In the genomic region with DNA sequence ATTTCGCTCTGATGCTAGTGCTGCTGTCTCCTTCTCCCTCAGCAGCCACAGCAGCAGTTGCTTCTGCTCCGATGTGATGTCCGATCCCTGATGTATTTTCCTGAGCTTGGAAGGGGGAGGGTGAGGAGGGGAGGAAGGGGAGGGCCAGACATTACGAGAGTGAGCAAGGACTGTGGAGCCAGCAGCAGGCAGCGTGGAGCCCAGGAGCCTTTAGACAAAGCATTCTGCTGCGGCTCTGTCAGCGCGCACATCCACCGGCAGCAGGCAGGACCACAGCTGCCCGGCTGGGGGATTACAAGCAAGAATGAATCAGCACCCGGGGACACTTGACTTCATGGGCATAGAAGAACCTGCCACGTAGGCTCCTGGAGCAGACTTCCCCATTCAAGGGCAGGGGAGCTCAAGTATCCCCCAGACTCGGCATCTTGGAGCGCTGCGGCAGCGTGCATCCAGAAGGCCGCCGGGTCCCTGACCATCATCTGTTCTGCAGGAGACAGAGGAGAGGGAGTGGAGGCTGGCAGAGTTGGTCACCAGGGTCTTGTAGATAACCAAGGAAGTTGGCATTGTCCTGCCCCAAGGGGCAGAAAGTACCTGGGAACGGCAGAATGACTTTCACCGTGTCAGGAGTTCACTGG, we compare ENCODE assay signal across 13 cellular contexts.
DNase-seq lines count a peak whose midpoint lies in the region; ATAC-seq and TF ChIP-seq lines count a peak whose summit lies in the region.
"Had no signal": no experiment of that assay in that cellular context is flagged by ENCODE, and none has a peak within 500 bp of the region (broad histone marks: within the 10 kb centered on the region; RNA-seq: fewer than 3 reads in every experiment).

No MANE protein-coding gene starts in this region.

- H3K4me3 Mint-ChIP-seq in glutamatergic neuron (ENCODE audit: unreplicated experiment) (peak overlapping the region; percentile 92), neural crest cell (peak overlapping the region; percentile 24)
- H3K4me3 Mint-ChIP-seq: activated T-helper 17 cell treated with anti-CD3 and anti-CD28 coated beads, Interleukin-2, amount 50 U/mL, for 72 hours; nephron progenitor cell; T-helper 1 cell treated with Interleukin-12 subunit alpha and Interleukin-12 subunit beta and Interleukin-4 antibody, amounts not matched to agents 30 μg/mL and 1 μg/mL, for 36 hours had no signal

- no peak for TF ChIP-seq CTCF in OCI-LY3 (IDR thresholded peaks at IDR 0.05; ENCODE audit: low read depth, low read length)
- no peak for TF ChIP-seq CTCF in glutamatergic neuron (IDR thresholded peaks at IDR 0.05; ENCODE audit: partially characterized antibody, unreplicated experiment)
- TF ChIP-seq CTCF in neural crest cell (conservative IDR thresholded peaks at IDR 0.05): no peak

- ATAC-seq in HG03520 (IDR thresholded peaks at IDR 0.05; ENCODE audit: unreplicated experiment) (no peak), GM19328 (IDR thresholded peaks at IDR 0.05; ENCODE audit: unreplicated experiment) (no peak)
- ATAC-seq: activated T-helper 17 cell treated with anti-CD3 and anti-CD28 coated beads, Interleukin-2, amount 50 U/mL, for 72 hours had no signal

- H3K4me3 ChIP-seq in BLaER1 (no peak overlapping the region), OCI-LY3 (ENCODE audit: low read length) (no peak overlapping the region)
- H3K4me3 ChIP-seq: testis had no signal

- no peaks in the 10 kb centered on the region; the same call in 1 of the 2 replicates for H4K20me1 ChIP-seq in BLaER1
- no peaks in the 10 kb centered on the region for H4K20me1 ChIP-seq in OCI-LY3 (ENCODE audit: insufficient read depth, low read length)

- no peaks in the 10 kb centered on the region for H3K27me3 ChIP-seq in BLaER1
- H3K27me3 ChIP-seq in OCI-LY3 (ENCODE audit: low read depth, low read length): no peaks in the 10 kb centered on the region
- H3K27me3 ChIP-seq: testis had no signal

- H3K27me3 Mint-ChIP-seq in glutamatergic neuron (ENCODE audit: unreplicated experiment): peaks cover 11% of the 10 kb centered on the region
- H3K27me3 Mint-ChIP-seq in neural crest cell (ENCODE audit: low read depth): no peaks in the 10 kb centered on the region
- H3K27me3 Mint-ChIP-seq: activated T-helper 17 cell treated with anti-CD3 and anti-CD28 coated beads, Interleukin-2, amount 50 U/mL, for 72 hours had no signal

- H3K27ac Mint-ChIP-seq in glutamatergic neuron (ENCODE audit: unreplicated experiment): peak overlapping the region; percentile 90
- peak overlapping the region; percentile 24 for H3K27ac Mint-ChIP-seq in neural crest cell (ENCODE audit: unreplicated experiment)
- H3K27ac Mint-ChIP-seq: activated T-helper 17 cell treated with anti-CD3 and anti-CD28 coated beads, Interleukin-2, amount 50 U/mL, for 72 hours; T-helper 1 cell treated with Interleukin-12 subunit alpha and Interleukin-12 subunit beta and Interleukin-4 antibody, amounts not matched to agents 30 μg/mL and 1 μg/mL, for 36 hours had no signal

- no peak overlapping the region for H3K9ac ChIP-seq in BLaER1
- no peak overlapping the region for H3K9ac ChIP-seq in OCI-LY3 (ENCODE audit: low read length)

- H3K36me3 Mint-ChIP-seq in glutamatergic neuron (ENCODE audit: unreplicated experiment): no peaks in the 10 kb centered on the region
- no peaks in the 10 kb centered on the region for H3K36me3 Mint-ChIP-seq in neural crest cell (ENCODE audit: low read depth)

- DNase-seq in glutamatergic neuron (peak; percentile 80), neural crest cell (ENCODE audit: low read depth, low spot score) (no peak), NCI-H1092 treated with DMSO at 0.1 percent for 48 hours (lab: John Stamatoyannopoulos, UW) (no peak), NCI-H774 (lab: John Stamatoyannopoulos, UW) (no peak)
- DNase-seq: NCI-H446, nephron progenitor cell, testis had no signal

- H3K4me1 Mint-ChIP-seq in glutamatergic neuron (ENCODE audit: low read depth, unreplicated experiment) (peaks cover 36% of the 10 kb centered on the region), neural crest cell (peaks cover 29% of the 10 kb centered on the region)
- H3K4me1 Mint-ChIP-seq: activated T-helper 17 cell treated with anti-CD3 and anti-CD28 coated beads, Interleukin-2, amount 50 U/mL, for 72 hours had no signal

- no peak overlapping the region for H2AFZ ChIP-seq in OCI-LY3 (ENCODE audit: low read depth, low read length)

- H3K79me2 ChIP-seq in OCI-LY3 (ENCODE audit: low read length): no peaks in the 10 kb centered on the region

- peaks cover 60% of the 10 kb centered on the region for H3K36me3 ChIP-seq in BLaER1
- no peaks in the 10 kb centered on the region for H3K36me3 ChIP-seq in OCI-LY3 (replicated peaks; ENCODE audit: low read depth, low read length)

- peaks cover 35% of the 10 kb centered on the region for H3K4me1 ChIP-seq in BLaER1
- H3K4me1 ChIP-seq in OCI-LY3 (ENCODE audit: low read length): peaks cover 11% of the 10 kb centered on the region

- H3K4me2 ChIP-seq in BLaER1 (peak overlapping the region; percentile 53), OCI-LY3 (ENCODE audit: low read length) (peak overlapping the region; percentile 56; the same call in 1 of the 2 replicates)

- H3K27ac ChIP-seq in BLaER1: no peak overlapping the region
- no peak overlapping the region for H3K27ac ChIP-seq in OCI-LY3 (ENCODE audit: low read length)

- H3K9me3 ChIP-seq in BLaER1 (no peaks in the 10 kb centered on the region), OCI-LY3 (ENCODE audit: insufficient read depth, low read length) (no peaks in the 10 kb centered on the region)
- H3K9me3 ChIP-seq: testis had no signal

- H3K9me3 Mint-ChIP-seq in glutamatergic neuron (ENCODE audit: unreplicated experiment) (peaks cover 15% of the 10 kb centered on the region), neural crest cell (no peaks in the 10 kb centered on the region)
- H3K9me3 Mint-ChIP-seq: activated T-helper 17 cell treated with anti-CD3 and anti-CD28 coated beads, Interleukin-2, amount 50 U/mL, for 72 hours; nephron progenitor cell; T-helper 1 cell treated with Interleukin-12 subunit alpha and Interleukin-12 subunit beta and Interleukin-4 antibody, amounts not matched to agents 30 μg/mL and 1 μg/mL, for 36 hours had no signal
